In the genomic region with DNA sequence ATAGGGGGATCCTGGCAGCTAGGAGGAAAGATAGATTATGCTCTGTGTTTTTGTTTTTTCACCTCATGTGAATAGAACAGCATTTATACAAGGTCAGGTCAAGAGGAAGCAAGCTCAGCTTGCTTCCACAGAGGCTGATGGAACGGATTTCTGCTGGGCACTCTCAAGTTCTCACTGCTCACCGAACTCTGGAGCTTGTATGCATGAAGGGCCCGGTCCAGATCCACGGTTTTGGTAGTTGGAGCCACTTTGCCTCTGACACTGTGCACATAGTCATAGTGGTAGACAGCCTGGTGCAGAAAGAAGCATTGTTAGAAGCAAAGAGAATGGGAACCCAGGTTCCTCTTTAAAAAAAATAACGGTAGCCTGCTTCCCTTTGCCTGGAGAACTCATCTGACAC, we compare ENCODE assay signal across 19 cellular contexts.
"Had no signal": no experiment of that assay in that cellular context is flagged by ENCODE, and none has a peak within 500 bp of the region (broad histone marks: within the 10 kb centered on the region; RNA-seq: fewer than 3 reads in every experiment).

No MANE protein-coding gene starts in this region.

- ATAC-seq: K562 had no signal

- H3K9me3 ChIP-seq: SK-N-SH had no signal

- H3K4me2 ChIP-seq: KMS-11, SK-N-SH had no signal

- H3K4me3 ChIP-seq: K562 had no signal

- H3K27ac ChIP-seq: HL-60, KMS-11, RWPE1 had no signal

- H3K9ac ChIP-seq: KMS-11, SK-N-SH had no signal

- FAIRE-seq: HTR-8/SVneo, K562 had no signal

- DNase-seq: NCI-H1048, NCI-H1105, NCI-H1436 treated with DMSO at 0.1 percent for 48 hours, NCI-H1694, NCI-H187 treated with DMSO at 0.1 percent for 48 hours, NCI-H2029 treated with DMSO at 0.1 percent for 48 hours, NCI-H2171 treated with DMSO at 0.1 percent for 48 hours, NCI-H345, NCI-H446 treated with DMSO at 0.1 percent for 48 hours, NCI-H510A treated with DMSO at 0.1 percent for 48 hours, NCI-H526, NCI-H748 treated with DMSO at 0.1 percent for 48 hours, SHP77, SK-N-SH had no signal
